In genomic region chr7:106104861-106105260, GRCh38 we compare ENCODE assay signal across 17 cellular contexts. TPM values are rescaled to one million over a fixed set of nuclear protein-coding genes. Genes with fewer than 3 reads are reported as not detected.
DNase-seq lines count a peak whose midpoint lies in the region; ATAC-seq and TF ChIP-seq lines count a peak whose summit lies in the region.
"Had no signal": no experiment of that assay in that cellular context is flagged by ENCODE, and none has a peak within 500 bp of the region (broad histone marks: within the 10 kb centered on the region; RNA-seq: fewer than 3 reads in every experiment).

No MANE protein-coding gene starts in this region.

- H3K36me3 Mint-ChIP-seq in activated naive CD8-positive, alpha-beta T cell = peaks cover 3% of the 10 kb centered on the region
- H3K36me3 Mint-ChIP-seq in activated naive CD8-positive, alpha-beta T cell treated with anti-CD3 and anti-CD28 coated beads, Interleukin-2, amount 50 U/mL, for 24 hours (ENCODE audit: low read depth) = peaks cover 11% of the 10 kb centered on the region
- H3K36me3 Mint-ChIP-seq in IgD-negative memory B cell = no peaks in the 10 kb centered on the region
- H3K36me3 Mint-ChIP-seq in chondrocyte (ENCODE audit: low read depth) = peaks cover 2% of the 10 kb centered on the region
- peaks cover 21% of the 10 kb centered on the region for H3K36me3 Mint-ChIP-seq in stimulated activated memory B cell treated with anti-CD40 and anti-IgM and Interleukin-4, amounts not matched to agents 10 μg/mL and 1 μg/mL and 100 μg/mL, for 72 hours

- H3K9me3 ChIP-seq in body of pancreas = no peaks in the 10 kb centered on the region
- H3K9me3 ChIP-seq: Caco-2 had no signal

- H3K27me3 ChIP-seq in body of pancreas = no peaks in the 10 kb centered on the region

- H3K9me3 Mint-ChIP-seq in activated naive CD8-positive, alpha-beta T cell (ENCODE audit: low read depth) = no peaks in the 10 kb centered on the region
- no peaks in the 10 kb centered on the region for H3K9me3 Mint-ChIP-seq in activated naive CD8-positive, alpha-beta T cell treated with anti-CD3 and anti-CD28 coated beads, Interleukin-2, amount 50 U/mL, for 24 hours
- H3K9me3 Mint-ChIP-seq in IgD-negative memory B cell (no peaks in the 10 kb centered on the region), chondrocyte (ENCODE audit: low read depth) (peaks cover 2% of the 10 kb centered on the region)
- no peaks in the 10 kb centered on the region for H3K9me3 Mint-ChIP-seq in stimulated activated memory B cell treated with anti-CD40 and anti-IgM and Interleukin-4, amounts not matched to agents 10 μg/mL and 1 μg/mL and 100 μg/mL, for 72 hours

- H3K4me3 ChIP-seq in body of pancreas = no peak overlapping the region
- H3K4me3 ChIP-seq: PC-9, SK-N-MC had no signal

- H3K4me3 Mint-ChIP-seq in activated naive CD8-positive, alpha-beta T cell = no peak overlapping the region
- no peak overlapping the region for H3K4me3 Mint-ChIP-seq in activated naive CD8-positive, alpha-beta T cell treated with anti-CD3 and anti-CD28 coated beads, Interleukin-2, amount 50 U/mL, for 24 hours
- H3K4me3 Mint-ChIP-seq in IgD-negative memory B cell = peak overlapping the region in 2 of 4 donors; percentile 45 to 73
- H3K4me3 Mint-ChIP-seq in chondrocyte (ENCODE audit: unreplicated experiment) = no peak overlapping the region
- H3K4me3 Mint-ChIP-seq in stimulated activated memory B cell treated with anti-CD40 and anti-IgM and Interleukin-4, amounts not matched to agents 10 μg/mL and 1 μg/mL and 100 μg/mL, for 72 hours = no peak overlapping the region

- no peak for TF ChIP-seq CTCF in chondrocyte (IDR thresholded peaks at IDR 0.05)
- TF ChIP-seq CTCF in body of pancreas (IDR thresholded peaks at IDR 0.05) = no peak

- H3K27me3 Mint-ChIP-seq in activated naive CD8-positive, alpha-beta T cell = no peaks in the 10 kb centered on the region
- H3K27me3 Mint-ChIP-seq in activated naive CD8-positive, alpha-beta T cell treated with anti-CD3 and anti-CD28 coated beads, Interleukin-2, amount 50 U/mL, for 24 hours = no peaks in the 10 kb centered on the region
- H3K27me3 Mint-ChIP-seq in IgD-negative memory B cell (no peaks in the 10 kb centered on the region), chondrocyte (ENCODE audit: low read depth) (no peaks in the 10 kb centered on the region)
- H3K27me3 Mint-ChIP-seq in stimulated activated memory B cell treated with anti-CD40 and anti-IgM and Interleukin-4, amounts not matched to agents 10 μg/mL and 1 μg/mL and 100 μg/mL, for 72 hours = no peaks in the 10 kb centered on the region

- intact Hi-C loops in body of pancreas (cut with DNase I) = no loop called here

- WGBS in body of pancreas, 2 donors = 91 to 94% methylated on average over 2 of the region's 2 CpGs

- H3K4me1 Mint-ChIP-seq in activated naive CD8-positive, alpha-beta T cell (ENCODE audit: low read depth) = peaks cover 81% of the 10 kb centered on the region
- H3K4me1 Mint-ChIP-seq in activated naive CD8-positive, alpha-beta T cell treated with anti-CD3 and anti-CD28 coated beads, Interleukin-2, amount 50 U/mL, for 24 hours = peaks cover 72% of the 10 kb centered on the region
- H3K4me1 Mint-ChIP-seq in IgD-negative memory B cell (peaks cover 66 to 79% (median 70%) of the 10 kb centered on the region in 3 donors), chondrocyte (ENCODE audit: low read depth) (peaks cover 47% of the 10 kb centered on the region)
- peaks cover 82% of the 10 kb centered on the region for H3K4me1 Mint-ChIP-seq in stimulated activated memory B cell treated with anti-CD40 and anti-IgM and Interleukin-4, amounts not matched to agents 10 μg/mL and 1 μg/mL and 100 μg/mL, for 72 hours

- peaks cover 39% of the 10 kb centered on the region for H3K4me1 ChIP-seq in body of pancreas

- DNase-seq in activated naive CD8-positive, alpha-beta T cell treated with anti-CD3 and anti-CD28 coated beads, Interleukin-2, amount 50 U/mL, for 24 hours = no peak
- no peak for DNase-seq in chondrocyte (ENCODE audit: low spot score)
- no peak for DNase-seq in body of pancreas
- DNase-seq: Caco-2; IMR-90; NCI-H1048; NCI-H2227 treated with DMSO at 0.1 percent for 48 hours; NCI-H526 treated with DMSO at 0.1 percent for 48 hours; NK-92 treated with Interleukin-12 subunit alpha and Interleukin-12 subunit beta, amount 100 ng/mL, for 24 hours; PC-9 had no signal

- ATAC-seq in activated naive CD8-positive, alpha-beta T cell treated with anti-CD3 and anti-CD28 coated beads, Interleukin-2, amount 50 U/mL, for 24 hours = no peak
- no peak for ATAC-seq in stimulated activated memory B cell treated with anti-CD40 and anti-IgM and Interleukin-4, amounts not matched to agents 10 μg/mL and 1 μg/mL and 100 μg/mL, for 72 hours
- ATAC-seq in HG02588 (IDR thresholded peaks at IDR 0.05; ENCODE audit: unreplicated experiment) (no peak), body of pancreas (no peak), HG02981 (IDR thresholded peaks at IDR 0.05; ENCODE audit: unreplicated experiment) (no peak)

- H3K27ac Mint-ChIP-seq in activated naive CD8-positive, alpha-beta T cell = peak overlapping the region; percentile 7
- H3K27ac Mint-ChIP-seq in activated naive CD8-positive, alpha-beta T cell treated with anti-CD3 and anti-CD28 coated beads, Interleukin-2, amount 50 U/mL, for 24 hours = no peak overlapping the region
- peak overlapping the region in 2 of 3 donors; percentile 40 to 74 for H3K27ac Mint-ChIP-seq in IgD-negative memory B cell
- H3K27ac Mint-ChIP-seq in chondrocyte (ENCODE audit: unreplicated experiment) = peak overlapping the region; percentile 39
- peak overlapping the region; percentile 22 for H3K27ac Mint-ChIP-seq in stimulated activated memory B cell treated with anti-CD40 and anti-IgM and Interleukin-4, amounts not matched to agents 10 μg/mL and 1 μg/mL and 100 μg/mL, for 72 hours

- H3K36me3 ChIP-seq in body of pancreas (replicated peaks in 1 of 2; ENCODE audit: insufficient read depth in 1 of 2, low read depth in 2 of 2) = no peaks in the 10 kb centered on the region

- no peak overlapping the region for H3K27ac ChIP-seq in body of pancreas
- H3K27ac ChIP-seq: C4-2B, PC-9, SK-N-MC had no signal

- TF ChIP-seq POLR2A in body of pancreas (IDR thresholded peaks at IDR 0.05) = no peak

RNA-seq across cellular contexts. Expression of gene SYPL1, which starts 7.3 kb away (rescaled TPM):
- 200 TPM for polyA plus RNA-seq in IgD-negative memory B cell
- 53.9 to 75.7 TPM (median 71.8 TPM) in 3 replicates for total RNA-seq in chondrocyte
- total RNA-seq in body of pancreas = 10 to 100 TPM; 35.6 to 44.1 TPM
